In genomic region chr3:177615015-177615414, GRCh38 we compare ENCODE assay signal across 8 cellular contexts.
DNase-seq lines count a peak whose midpoint lies in the region; ATAC-seq and TF ChIP-seq lines count a peak whose summit lies in the region.

No MANE protein-coding gene starts in this region.

- ATAC-seq in HG02840 (IDR thresholded peaks at IDR 0.05; ENCODE audit: low FRiP score, unreplicated experiment) (no peak), HG03571 (IDR thresholded peaks at IDR 0.05; ENCODE audit: unreplicated experiment) (no peak)

- no peak for TF ChIP-seq CTCF in nephron (IDR thresholded peaks at IDR 0.05; ENCODE audit: unreplicated experiment in 3 of 3)
- TF ChIP-seq CTCF in GM20000 (IDR thresholded peaks at IDR 0.05; ENCODE audit: extremely low read depth, missing control alignments) = no peak

- H3K4me3 Mint-ChIP-seq in nephron = no peak overlapping the region

- H3K9me3 Mint-ChIP-seq in nephron = peaks cover 3% of the 10 kb centered on the region

- H3K36me3 Mint-ChIP-seq in nephron (ENCODE audit: low read depth) = no peaks in the 10 kb centered on the region

- peak overlapping the region in 2 of 3 experiments; percentile 71 to 78 for H3K27ac Mint-ChIP-seq in nephron

- peak; percentile 71 for DNase-seq in DMS53 (lab: John Stamatoyannopoulos, UW)
- DNase-seq in NCI-H345 (lab: John Stamatoyannopoulos, UW) = peak; percentile 64
- DNase-seq in dedifferentiated amniotic fluid mesenchymal stem cell (ENCODE audit: extremely low spot score) = peak; percentile 75
- no peak for DNase-seq in iPS-NIHi11 (ENCODE audit: low spot score)
- DNase-seq in GM20000 (ENCODE audit: low spot score) = no peak

- peaks cover 66% of the 10 kb centered on the region for H3K4me1 Mint-ChIP-seq in nephron

- H3K27me3 Mint-ChIP-seq in nephron (ENCODE audit: low read depth) = no peaks in the 10 kb centered on the region

Comparison
In these comparisons a context has a peak if more than half of its experiments do, and no peak if none do; other contexts are left out.
1. DNase-seq: peak in DMS53 (single experiment), NCI-H345 (single experiment) and dedifferentiated amniotic fluid mesenchymal stem cell (single experiment); none in iPS-NIHi11 (single experiment) and GM20000 (single experiment).